11 cellular contexts compared by ENCODE assay signal in genomic region chr14:54642950-54643695, GRCh38.
DNase-seq lines count a peak whose midpoint lies in the region; ATAC-seq, FAIRE-seq and TF ChIP-seq lines count a peak whose summit lies in the region.
"Had no signal": no experiment of that assay in that cellular context is flagged by ENCODE, and none has a peak within 500 bp of the region (broad histone marks: within the 10 kb centered on the region; RNA-seq: fewer than 3 reads in every experiment).

No MANE protein-coding gene starts in this region.

- peaks cover 19% of the 10 kb centered on the region for H3K4me1 Mint-ChIP-seq in activated naive CD4-positive, alpha-beta T cell treated with anti-CD3 and anti-CD28 coated beads for 36 hours (ENCODE audit: low read depth)

- H3K4me1 ChIP-seq in RWPE2 (ENCODE audit: insufficient read depth, poor library complexity, severe bottlenecking) (peaks cover 6% of the 10 kb centered on the region), foreskin keratinocyte (peaks cover 6% of the 10 kb centered on the region), left ventricle myocardium inferior (peaks cover 94% of the 10 kb centered on the region), colonic mucosa (no peaks in the 10 kb centered on the region)

- intact Hi-C loops in activated naive CD4-positive, alpha-beta T cell treated with anti-CD3 and anti-CD28 coated beads for 36 hours (cut with micrococcal nuclease), result loop anchor here (1.0 kb wide), 3 partner anchors 71 to 130 kb away; no protein-coding TSS in a partner anchor
- intact Hi-C loops in left ventricle myocardium inferior (cut with micrococcal nuclease), result no loop called here
- intact Hi-C loops in colonic mucosa (cut with DNase I), result no loop called here

- H3K27ac ChIP-seq in RWPE2 (ENCODE audit: poor library complexity, severe bottlenecking) (no peak overlapping the region), foreskin keratinocyte (no peak overlapping the region), left ventricle myocardium inferior (replicated peaks) (no peak overlapping the region), colonic mucosa (no peak overlapping the region)
- H3K27ac ChIP-seq: epithelial cell of prostate had no signal

- H3K4me3 ChIP-seq in RWPE2 (ENCODE audit: severe bottlenecking), result no peak overlapping the region
- H3K4me3 ChIP-seq in left ventricle myocardium inferior, result no peak overlapping the region
- H3K4me3 ChIP-seq in colonic mucosa, result no peak overlapping the region
- H3K4me3 ChIP-seq: uterus had no signal

- H3K27me3 ChIP-seq in RWPE2 (ENCODE audit: insufficient read depth, poor library complexity, severe bottlenecking), result no peaks in the 10 kb centered on the region
- H3K27me3 ChIP-seq in foreskin keratinocyte, result no peaks in the 10 kb centered on the region
- no peaks in the 10 kb centered on the region for H3K27me3 ChIP-seq in left ventricle myocardium inferior (ENCODE audit: low read depth)
- H3K27me3 ChIP-seq in colonic mucosa, result no peaks in the 10 kb centered on the region
- H3K27me3 ChIP-seq: uterus had no signal

- H3K9ac ChIP-seq in colonic mucosa (ENCODE audit: low read depth in 2 of 2, low read length in 2 of 2), result no peak overlapping the region

- H3K4me3 Mint-ChIP-seq in activated naive CD4-positive, alpha-beta T cell treated with anti-CD3 and anti-CD28 coated beads for 36 hours, result no peak overlapping the region

- H3K36me3 ChIP-seq in RWPE2 (ENCODE audit: low read depth) (no peaks in the 10 kb centered on the region), left ventricle myocardium inferior (no peaks in the 10 kb centered on the region), colonic mucosa (no peaks in the 10 kb centered on the region)
- H3K36me3 ChIP-seq: uterus had no signal

- no peaks in the 10 kb centered on the region for H3K36me3 Mint-ChIP-seq in activated naive CD4-positive, alpha-beta T cell treated with anti-CD3 and anti-CD28 coated beads for 36 hours (ENCODE audit: low read depth)

- H3K27ac Mint-ChIP-seq in activated naive CD4-positive, alpha-beta T cell treated with anti-CD3 and anti-CD28 coated beads for 36 hours, result no peak overlapping the region

- H3K9me3 ChIP-seq in RWPE2 (ENCODE audit: severe bottlenecking) (no peaks in the 10 kb centered on the region), left ventricle myocardium inferior (replicated peaks) (no peaks in the 10 kb centered on the region), colonic mucosa (no peaks in the 10 kb centered on the region)
- H3K9me3 ChIP-seq: uterus had no signal

- TF ChIP-seq CTCF in RWPE2 (IDR thresholded peaks at IDR 0.05; ENCODE audit: poor library complexity, severe bottlenecking), result peak; percentile 47
- TF ChIP-seq CTCF in foreskin keratinocyte (conservative IDR thresholded peaks at IDR 0.05), result peak; percentile 46
- TF ChIP-seq CTCF in left ventricle myocardium inferior (IDR thresholded peaks at IDR 0.05; ENCODE audit: borderline replicate concordance), result no peak
- TF ChIP-seq CTCF in colonic mucosa (IDR thresholded peaks at IDR 0.05), result no peak

- CTCF ChIA-PET in activated naive CD4-positive, alpha-beta T cell treated with anti-CD3 and anti-CD28 coated beads for 36 hours (lab: Charles Lee), result interaction anchor here (0.7 to 2.2 kb wide), 14 partner anchors 10 to 132 kb away, joined by 3 to 11 read pairs (median 4); partner anchors contain the start of gene SAMD4A

- no peaks in the 10 kb centered on the region for H3K9me3 Mint-ChIP-seq in activated naive CD4-positive, alpha-beta T cell treated with anti-CD3 and anti-CD28 coated beads for 36 hours

- peak; percentile 27 for FAIRE-seq in urothelium cell line (lab: Jason Lieb, UNC)

- H3K27me3 Mint-ChIP-seq in activated naive CD4-positive, alpha-beta T cell treated with anti-CD3 and anti-CD28 coated beads for 36 hours (ENCODE audit: low read depth), result no peaks in the 10 kb centered on the region

- DNase-seq in activated naive CD4-positive, alpha-beta T cell treated with anti-CD3 and anti-CD28 coated beads for 36 hours, result peak; percentile 28
- DNase-seq in activated naive CD4-positive, alpha-beta T cell (lab: John Stamatoyannopoulos, UW), result no peak
- DNase-seq in RWPE2 (ENCODE audit: low spot score) (no peak), foreskin keratinocyte (no peak), urothelium cell line (ENCODE audit: low spot score) (peak; percentile 55), left ventricle myocardium inferior (no peak), colonic mucosa (no peak)
- DNase-seq: activated CD8-positive, alpha-beta memory T cell treated with anti-CD3 and anti-CD28 coated beads for 24 hours; uterus had no signal

- ATAC-seq in RWPE2 (ENCODE audit: low read depth) (0 out of 3 replicates have a peak, but pooled peaks have one; percentile 7), foreskin keratinocyte (no peak), GM18861 (IDR thresholded peaks at IDR 0.05; ENCODE audit: unreplicated experiment) (no peak)

Comparison
In these comparisons a context has a peak if more than half of its experiments do, and no peak if none do; other contexts are left out.
1. DNase-seq: peak in activated naive CD4-positive, alpha-beta T cell treated with anti-CD3 and anti-CD28 coated beads for 36 hours (single experiment) and urothelium cell line (single experiment); none in activated naive CD4-positive, alpha-beta T cell (0 of 4), RWPE2 (single experiment), foreskin keratinocyte (0 of 2), left ventricle myocardium inferior (single experiment) and colonic mucosa (single experiment).
2. CTCF ChIP-seq: peak in RWPE2 (single experiment) and foreskin keratinocyte (single experiment); none in left ventricle myocardium inferior (single experiment) and colonic mucosa (single experiment).